7 cellular contexts compared by ENCODE assay signal in genomic region chr12:57743769-57744168, GRCh38. TPM values are rescaled to one million over a fixed set of nuclear protein-coding genes. Genes with fewer than 3 reads are reported as not detected.
DNase-seq lines count a peak whose midpoint lies in the region; ATAC-seq lines count a peak whose summit lies in the region.
"Had no signal": no experiment of that assay in that cellular context is flagged by ENCODE, and none has a peak within 500 bp of the region (broad histone marks: within the 10 kb centered on the region; RNA-seq: fewer than 3 reads in every experiment).

No MANE protein-coding gene starts in this region.

- no peak for ATAC-seq in stimulated activated naive CD8-positive, alpha-beta T cell treated with anti-CD3 and anti-CD28 coated beads, Interleukin-15, Interleukin-2, amounts not matched to agents 100 U/mL and 50 U/mL, for 24 hours
- ATAC-seq in effector memory CD8-positive, alpha-beta T cell (replicated peaks) = no peak
- ATAC-seq in HG03457 (IDR thresholded peaks at IDR 0.05; ENCODE audit: unreplicated experiment) = no peak

- peak overlapping the region; percentile 92 for H3K27ac Mint-ChIP-seq in stimulated activated naive CD8-positive, alpha-beta T cell treated with anti-CD3 and anti-CD28 coated beads, Interleukin-15, Interleukin-2, amounts not matched to agents 100 ng/mL and 50 ng/mL, for 24 hours
- H3K27ac Mint-ChIP-seq in effector memory CD8-positive, alpha-beta T cell = peak overlapping the region; percentile 94 to 96

- peaks cover 66% of the 10 kb centered on the region for H3K4me1 Mint-ChIP-seq in stimulated activated naive CD8-positive, alpha-beta T cell treated with anti-CD3 and anti-CD28 coated beads, Interleukin-15, Interleukin-2, amounts not matched to agents 100 ng/mL and 50 ng/mL, for 24 hours (ENCODE audit: low read depth)
- H3K4me1 Mint-ChIP-seq in effector memory CD8-positive, alpha-beta T cell (ENCODE audit: low read depth in 2 of 2) = peaks cover 46 to 55% of the 10 kb centered on the region in 2 donors

- H3K9me3 Mint-ChIP-seq in stimulated activated naive CD8-positive, alpha-beta T cell treated with anti-CD3 and anti-CD28 coated beads, Interleukin-15, Interleukin-2, amounts not matched to agents 100 ng/mL and 50 ng/mL, for 24 hours = no peaks in the 10 kb centered on the region
- H3K9me3 Mint-ChIP-seq in effector memory CD8-positive, alpha-beta T cell = no peaks in the 10 kb centered on the region

- DNase-seq in stimulated activated naive CD8-positive, alpha-beta T cell treated with anti-CD3 and anti-CD28 coated beads, Interleukin-15, Interleukin-2, amounts not matched to agents 100 U/mL and 50 U/mL, for 24 hours = no peak
- no peak for DNase-seq in effector memory CD8-positive, alpha-beta T cell
- DNase-seq in mesenteric fat pad (ENCODE audit: low spot score) (no peak), MV-4-11 (lab: John Stamatoyannopoulos, UW) (no peak)
- DNase-seq: NCI-H1436 treated with DMSO at 0.1 percent for 48 hours had no signal

- H3K27me3 Mint-ChIP-seq in stimulated activated naive CD8-positive, alpha-beta T cell treated with anti-CD3 and anti-CD28 coated beads, Interleukin-15, Interleukin-2, amounts not matched to agents 100 ng/mL and 50 ng/mL, for 24 hours = no peaks in the 10 kb centered on the region
- H3K27me3 Mint-ChIP-seq in effector memory CD8-positive, alpha-beta T cell = no peaks in the 10 kb centered on the region

- peaks cover 34% of the 10 kb centered on the region for H3K36me3 Mint-ChIP-seq in stimulated activated naive CD8-positive, alpha-beta T cell treated with anti-CD3 and anti-CD28 coated beads, Interleukin-15, Interleukin-2, amounts not matched to agents 100 ng/mL and 50 ng/mL, for 24 hours (ENCODE audit: low read depth)
- peaks cover 70% of the 10 kb centered on the region for H3K36me3 Mint-ChIP-seq in effector memory CD8-positive, alpha-beta T cell (ENCODE audit: insufficient read depth)

- H3K4me3 Mint-ChIP-seq in stimulated activated naive CD8-positive, alpha-beta T cell treated with anti-CD3 and anti-CD28 coated beads, Interleukin-15, Interleukin-2, amounts not matched to agents 100 ng/mL and 50 ng/mL, for 24 hours = peak overlapping the region; percentile 90
- peak overlapping the region; percentile 96 for H3K4me3 Mint-ChIP-seq in effector memory CD8-positive, alpha-beta T cell

RNA-seq across cellular contexts. Expression of gene TSPAN31, which starts 1.1 kb away (rescaled TPM):
- 35.0 TPM for total RNA-seq in mesenteric fat pad

RNA-seq across cellular contexts. Expression of gene AGAP2, which starts 5.2 kb away (rescaled TPM):
- 2.1 TPM for total RNA-seq in mesenteric fat pad

RNA-seq across cellular contexts. Expression of gene CDK4, which starts 8.3 kb away (rescaled TPM):
- 87.0 TPM for total RNA-seq in mesenteric fat pad

RNA-seq across cellular contexts. Expression of gene MARCHF9, which starts 11.1 kb away (rescaled TPM):
- total RNA-seq in mesenteric fat pad = 11.3 TPM

RNA-seq across cellular contexts. Expression of gene CYP27B1, which starts 23.1 kb away (rescaled TPM):
- 1.8 TPM for total RNA-seq in mesenteric fat pad
